9 cellular contexts compared by ENCODE assay signal in genomic region chr4:56681158-56681848, GRCh38. TPM values are rescaled to one million over a fixed set of nuclear protein-coding genes. Genes with fewer than 3 reads are reported as not detected.
A peak's percentile ranks its signal among the peaks of the same experiment; 100 is the strongest.
DNase-seq lines count a peak whose midpoint lies in the region; ATAC-seq, FAIRE-seq and TF ChIP-seq lines count a peak whose summit lies in the region.
"Had no signal": no experiment of that assay in that cellular context is flagged by ENCODE, and none has a peak within 500 bp of the region (broad histone marks: within the 10 kb centered on the region; RNA-seq: fewer than 3 reads in every experiment).

TSS of gene HOPX (minus strand) at chr4:56681296. CDS start at chr4:56657816, 23,480 bp downstream.

- peak; percentile 94 for ATAC-seq in GM19351 (IDR thresholded peaks at IDR 0.05; ENCODE audit: unreplicated experiment)

- 0 out of 2 replicates have a peak, but pooled peaks cover 1% of the 10 kb centered on the region for H3K27me3 ChIP-seq in H7 (ENCODE audit: control insufficient read depth, insufficient read depth, low read length)
- H3K27me3 ChIP-seq: neutrophil had no signal

- no peak for TF ChIP-seq CTCF in LNCaP clone FGC (IDR thresholded peaks at IDR 0.05; ENCODE audit: control insufficient read depth, extremely low read depth, insufficient read depth)

- H3K36me3 ChIP-seq in H7 (replicated peaks; ENCODE audit: control insufficient read depth, insufficient read depth, low read length), result no peaks in the 10 kb centered on the region
- H3K36me3 ChIP-seq: neutrophil had no signal

- peak; percentile 92 for DNase-seq in LNCaP clone FGC (ENCODE audit: low read depth)
- DNase-seq in activated CD8-positive, alpha-beta memory T cell treated with anti-CD3 and anti-CD28 coated beads, Interleukin-2, amount 50 U/mL, for 48 hours, result peak; percentile 68
- DNase-seq in frontal cortex (ENCODE audit: low spot score in 2 of 2), result no peak
- peak; percentile 51 for DNase-seq in stimulated activated CD4-positive, alpha-beta T cell treated with anti-CD3 and anti-CD28 coated beads, Interleukin-12 subunit alpha, Interleukin-12 subunit beta, amount 100 ng/mL, for 4 hours
- no peak for DNase-seq in HuH-7 (ENCODE audit: low spot score)
- DNase-seq in kidney glomerular epithelial cell (lab: John Stamatoyannopoulos, UW), result no peak
- no peak for DNase-seq in H7

- H3K4me3 ChIP-seq in LNCaP clone FGC (ENCODE audit: low read depth, low read length) (peak within 1 kb of the TSS; percentile 46), H7 (ENCODE audit: insufficient read depth, low read depth, low read length) (no peak within 1 kb of the TSS)

- FAIRE-seq in frontal cortex (lab: Jason Lieb, UNC), result no peak

RNA-seq across cellular contexts. Expression of gene HOPX, which starts in this region (rescaled TPM):
- 78.7 TPM for total RNA-seq in frontal cortex
- total RNA-seq in H7 (2014; rRNA removed; shearing (Covaris generic)), result not detected in 2 replicates

Comparison
In these comparisons a context has a peak if more than half of its experiments do, and no peak if none do; other contexts are left out.
1. RNA of gene HOPX (total RNA-seq): 78.7 TPM in frontal cortex (single experiment); not detected in H7; every median in the first group is over 10 times any median in the second.
2. DNase-seq: peak in LNCaP clone FGC (single experiment), activated CD8-positive, alpha-beta memory T cell treated with anti-CD3 and anti-CD28 coated beads, Interleukin-2, amount 50 U/mL, for 48 hours (single experiment) and stimulated activated CD4-positive, alpha-beta T cell treated with anti-CD3 and anti-CD28 coated beads, Interleukin-12 subunit alpha, Interleukin-12 subunit beta, amount 100 ng/mL, for 4 hours (single experiment); none in frontal cortex (0 of 2), HuH-7 (single experiment), kidney glomerular epithelial cell (single experiment) and H7 (single experiment).